In the genomic region with DNA sequence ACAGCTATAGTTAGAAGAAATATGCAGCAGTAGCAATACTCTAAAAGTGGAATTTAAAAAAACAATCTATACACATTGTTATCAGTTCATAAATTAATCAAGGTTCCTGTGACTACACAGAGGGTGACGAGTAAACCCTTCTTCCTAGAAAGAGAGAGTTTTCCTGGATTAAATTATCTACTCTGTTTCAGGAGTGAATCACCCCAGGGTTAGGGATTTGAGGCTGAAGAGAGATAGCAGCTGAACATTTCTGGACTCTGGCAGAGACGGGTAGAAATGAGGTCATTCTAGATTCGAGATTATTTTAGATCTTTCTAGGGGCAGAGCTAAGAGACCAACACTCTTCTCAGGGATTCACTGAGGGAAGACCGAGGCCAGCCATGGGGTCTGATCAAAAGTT, we compare ENCODE assay signal across 1 cellular context.
TF ChIP-seq lines count a peak whose summit lies in the region.

No MANE protein-coding gene starts in this region.

TF ChIP-seq in endothelial cell of umbilical vein, 7 proteins besides CTCF, POLR2A, EP300 and RAD21:
- peak; percentile 12 for TF ChIP-seq GATA2 (IDR thresholded peaks at IDR 0.05; ENCODE audit: insufficient read depth, insufficient read length, low read depth, low read length)
- peak; percentile 5 for TF ChIP-seq FOS (IDR thresholded peaks at IDR 0.05; ENCODE audit: borderline replicate concordance, insufficient read depth, low read length)
- TF ChIP-seq, protein P1, sequence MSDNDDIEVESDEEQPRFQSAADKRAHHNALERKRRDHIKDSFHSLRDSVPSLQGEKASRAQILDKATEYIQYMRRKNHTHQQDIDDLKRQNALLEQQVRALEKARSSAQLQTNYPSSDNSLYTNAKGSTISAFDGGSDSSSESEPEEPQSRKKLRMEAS (IDR thresholded peaks at IDR 0.05; ENCODE audit: insufficient read depth, insufficient read length): no peak
